ENCODE assay signal across 8 cellular contexts in genomic region chr7:79298145-79298760, GRCh38.
DNase-seq lines count a peak whose midpoint lies in the region; FAIRE-seq and TF ChIP-seq lines count a peak whose summit lies in the region.

No MANE protein-coding gene starts in this region.

- H3K9me3 ChIP-seq in astrocyte (ENCODE audit: insufficient read depth, low read depth, low read length), result no peaks in the 10 kb centered on the region

- H3K9me3 Mint-ChIP-seq in astrocyte (ENCODE audit: unreplicated experiment), result no peaks in the 10 kb centered on the region

- TF ChIP-seq CTCF in AG09319 (IDR thresholded peaks at IDR 0.05; ENCODE audit: low read depth, low read length) (peak; percentile 82), GM12873 (IDR thresholded peaks at IDR 0.05; ENCODE audit: insufficient read depth, low read depth, low read length, missing control alignments) (peak; percentile 63), NB4 (IDR thresholded peaks at IDR 0.05; ENCODE audit: low read depth, low read length) (peak; percentile 87), astrocyte (IDR thresholded peaks at IDR 0.05; ENCODE audit: insufficient read depth, low read depth, low read length) (peak; percentile 76), kidney epithelial cell (IDR thresholded peaks at IDR 0.05; ENCODE audit: insufficient read depth, low read length, poor library complexity, severe bottlenecking) (peak; percentile 77)

- H3K4me3 ChIP-seq in NB4 (ENCODE audit: low read depth, low read length), result no peak overlapping the region
- H3K4me3 ChIP-seq in astrocyte (ENCODE audit: insufficient read depth, low read depth, low read length), result no peak overlapping the region
- no peak overlapping the region for H3K4me3 ChIP-seq in kidney epithelial cell (ENCODE audit: low read depth, low read length)

- no peaks in the 10 kb centered on the region for H3K79me2 ChIP-seq in astrocyte (ENCODE audit: insufficient read depth, low read length)

- no peak overlapping the region for H3K9ac ChIP-seq in astrocyte (ENCODE audit: low read length)

- H3K27me3 ChIP-seq in astrocyte (ENCODE audit: insufficient read depth, low read length) (no peaks in the 10 kb centered on the region), kidney epithelial cell (ENCODE audit: control insufficient read depth, insufficient read depth, low read length) (no peaks in the 10 kb centered on the region)

- no peaks in the 10 kb centered on the region for H3K4me1 Mint-ChIP-seq in astrocyte (ENCODE audit: low read depth, unreplicated experiment)

- H3K27me3 Mint-ChIP-seq in astrocyte (ENCODE audit: low read depth, unreplicated experiment), result no peaks in the 10 kb centered on the region

- H3K36me3 ChIP-seq in astrocyte (ENCODE audit: insufficient read depth, low read length) (no peaks in the 10 kb centered on the region), kidney epithelial cell (ENCODE audit: control insufficient read depth, insufficient read depth, low read length) (no peaks in the 10 kb centered on the region)

- H2AFZ ChIP-seq in astrocyte (ENCODE audit: low read depth, low read length), result no peak overlapping the region

- H3K27ac Mint-ChIP-seq in astrocyte (ENCODE audit: unreplicated experiment), result no peak overlapping the region

- FAIRE-seq in astrocyte (lab: Jason Lieb, UNC), result peak; percentile 87

- TF ChIP-seq POLR2A in NB4 (IDR thresholded peaks at IDR 0.05; ENCODE audit: extremely low read depth, insufficient read length), result no peak

- H3K27ac ChIP-seq in astrocyte (ENCODE audit: low read depth, low read length), result no peak overlapping the region

- DNase-seq in AG09319 (ENCODE audit: extremely low read depth, low read depth), result peak; percentile 51
- DNase-seq in NB4 (ENCODE audit: low read depth), result peak; percentile 62
- DNase-seq in astrocyte (ENCODE audit: low read depth), result peak; percentile 25
- DNase-seq in kidney epithelial cell (ENCODE audit: low read depth), result peak; percentile 16
- DNase-seq in cortex of kidney (lab: John Stamatoyannopoulos, UW), result no peak
- DNase-seq in GM19238 (ENCODE audit: insufficient read length, low spot score), result no peak
- DNase-seq in NCI-H2029 treated with DMSO at 0.1 percent for 48 hours (lab: John Stamatoyannopoulos, UW), result no peak

- no peaks in the 10 kb centered on the region for H4K20me1 ChIP-seq in astrocyte (ENCODE audit: insufficient read depth, low read length)

- no peaks in the 10 kb centered on the region for H3K36me3 Mint-ChIP-seq in astrocyte (ENCODE audit: low read depth, unreplicated experiment)

- H3K4me1 ChIP-seq in astrocyte (ENCODE audit: insufficient read depth, low read length), result peaks cover 4% of the 10 kb centered on the region

- no peak overlapping the region for H3K4me2 ChIP-seq in astrocyte (ENCODE audit: low read length)

- H3K4me3 Mint-ChIP-seq in astrocyte (ENCODE audit: unreplicated experiment), result no peak overlapping the region

Comparison
In these comparisons a context has a peak if more than half of its experiments do, and no peak if none do; other contexts are left out.
1. DNase-seq: peak in AG09319 (single experiment), NB4 (single experiment), astrocyte (single experiment) and kidney epithelial cell (single experiment); none in cortex of kidney (single experiment), GM19238 (single experiment) and NCI-H2029 treated with DMSO at 0.1 percent for 48 hours (single experiment).
2. Peak in every context shown above with its lines, with median percentiles within 50 percentile points of each other: CTCF ChIP-seq.